13 cellular contexts compared by ENCODE assay signal in genomic region chr16:50276801-50277560, GRCh38. TPM values are rescaled to one million over a fixed set of nuclear protein-coding genes. Genes with fewer than 3 reads are reported as not detected.
DNase-seq lines count a peak whose midpoint lies in the region; ATAC-seq, FAIRE-seq and TF ChIP-seq lines count a peak whose summit lies in the region.
"Had no signal": no experiment of that assay in that cellular context is flagged by ENCODE, and none has a peak within 500 bp of the region (broad histone marks: within the 10 kb centered on the region; RNA-seq: fewer than 3 reads in every experiment).

No MANE protein-coding gene starts in this region.

- no peaks in the 10 kb centered on the region for H3K27me3 ChIP-seq in CD4-positive, alpha-beta T cell (ENCODE audit: control insufficient read depth, insufficient read depth, low read length)
- H3K27me3 ChIP-seq in SU-DHL-6 (ENCODE audit: low read length): no peaks in the 10 kb centered on the region
- H3K27me3 ChIP-seq: heart right ventricle, ovary had no signal

- no peaks in the 10 kb centered on the region for H3K27me3 Mint-ChIP-seq in CD4-positive, alpha-beta T cell

- peak overlapping the region; percentile 80 for H3K4me3 Mint-ChIP-seq in CD4-positive, alpha-beta T cell

- 0 out of 2 replicates have a peak, but pooled peaks cover 3% of the 10 kb centered on the region for H3K79me2 ChIP-seq in SU-DHL-6 (ENCODE audit: insufficient read depth, low read length)

- H3K27ac ChIP-seq in A549: no peak overlapping the region
- peak overlapping the region; percentile 93 for H3K27ac ChIP-seq in CD4-positive, alpha-beta T cell (ENCODE audit: low read depth, low read length)
- H3K27ac ChIP-seq in SU-DHL-6 (ENCODE audit: low read depth, low read length): 0 out of 2 replicates have a peak overlapping the region, but pooled peaks have one; percentile 16
- H3K27ac ChIP-seq in kidney (ENCODE audit: low read depth in 2 of 2, low read length in 2 of 2): no peak overlapping the region
- H3K27ac ChIP-seq: ovary had no signal

- no peak for TF ChIP-seq RAD21 in A549 (conservative IDR thresholded peaks at IDR 0.05 in 1 of 2, IDR thresholded peaks at IDR 0.05 in 1 of 2)

- H3F3A ChIP-seq in SU-DHL-6 (ENCODE audit: insufficient read depth): peaks cover 25% of the 10 kb centered on the region

- DNase-seq in A549 (ENCODE audit: low read depth in 1 of 2, low spot score in 1 of 2) (peak in 1 of 2 experiments; percentile 36), kidney (peak; percentile 10), GM12892 (ENCODE audit: insufficient read length) (no peak), DMS79 (lab: John Stamatoyannopoulos, UW) (no peak)
- DNase-seq in CD4-positive, alpha-beta T cell: no peak
- DNase-seq: heart right ventricle, NCI-H82 had no signal

- no peaks in the 10 kb centered on the region for H3K4me1 ChIP-seq in A549
- peaks cover 0 to 2% of the 10 kb centered on the region in 2 donors for H3K4me1 ChIP-seq in kidney (ENCODE audit: control insufficient read depth in 1 of 2, insufficient read depth in 1 of 2, low read depth in 1 of 2, low read length in 2 of 2)

- 51% methylated on average over 4 of the region's 4 CpGs for WGBS in A549 (ENCODE audit: missing lambda C conversion rate)

- peak overlapping the region; percentile 100 for H3K27ac Mint-ChIP-seq in CD4-positive, alpha-beta T cell

- TF ChIP-seq CTCF in A549 (IDR thresholded peaks at IDR 0.05) (no peak), SU-DHL-6 (IDR thresholded peaks at IDR 0.05; ENCODE audit: insufficient read depth, low read length, poor library complexity, severe bottlenecking) (no peak), kidney (IDR thresholded peaks at IDR 0.05; ENCODE audit: borderline replicate concordance, extremely low read depth, insufficient read depth) (no peak)
- TF ChIP-seq CTCF in CD4-positive, alpha-beta T cell (IDR thresholded peaks at IDR 0.05): no peak

- CTCF ChIA-PET in A549 (lab: Yijun Ruan, JAX): no interaction called here
- CTCF ChIA-PET in CD4-positive, alpha-beta T cell (lab: Charles Lee): interaction anchor here (1.0 to 1.9 kb wide), 4 partner anchors 9 to 529 kb away, joined by 3 to 6 read pairs (median 4); no protein-coding TSS in a partner anchor

- H4K20me1 ChIP-seq in SU-DHL-6 (ENCODE audit: low read depth, low read length): no peaks in the 10 kb centered on the region; the same call in 1 of the 2 replicates

- no peak overlapping the region for H3K4me2 ChIP-seq in A549
- no peak overlapping the region for H3K4me2 ChIP-seq in SU-DHL-6 (ENCODE audit: low read depth, low read length, poor library complexity, severe bottlenecking)

- H2AFZ ChIP-seq in SU-DHL-6 (ENCODE audit: low read depth, low read length, severe bottlenecking): no peak overlapping the region

- ATAC-seq in A549 (no peak), HG02870 (IDR thresholded peaks at IDR 0.05; ENCODE audit: unreplicated experiment) (no peak), GM21381 (IDR thresholded peaks at IDR 0.05; ENCODE audit: unreplicated experiment) (no peak)
- no peak for ATAC-seq in CD4-positive, alpha-beta T cell (ENCODE audit: poor library complexity)
- ATAC-seq: heart right ventricle had no signal

- H3K36me3 Mint-ChIP-seq in CD4-positive, alpha-beta T cell (ENCODE audit: low read depth): peaks cover 36% of the 10 kb centered on the region

- H3K9me3 ChIP-seq in A549 (no peaks in the 10 kb centered on the region), SU-DHL-6 (ENCODE audit: insufficient read depth, low read length) (no peaks in the 10 kb centered on the region), kidney (ENCODE audit: control insufficient read depth in 1 of 2, low read length in 2 of 2) (no peaks in the 10 kb centered on the region)
- H3K9me3 ChIP-seq in CD4-positive, alpha-beta T cell (ENCODE audit: control insufficient read depth, low read length): no peaks in the 10 kb centered on the region
- H3K9me3 ChIP-seq: ovary had no signal

- H3K9me2 ChIP-seq in SU-DHL-6 (replicated peaks; ENCODE audit: insufficient read depth, low read length): no peaks in the 10 kb centered on the region

- intact Hi-C loops in CD4-positive, alpha-beta T cell (cut with DNase I, micrococcal nuclease): loop anchor here in 1 of 2 experiments (10.0 kb wide), 1 partner anchor 122 kb away; the partner anchor contains the start of gene TENT4B
- intact Hi-C loops in kidney (cut with DNase I): no loop called here

- POLR2A ChIA-PET in A549 (lab: Yijun Ruan, JAX): no interaction called here
- POLR2A ChIA-PET in CD4-positive, alpha-beta T cell (lab: Charles Lee): interaction anchor here (1.2 to 6.4 kb wide), 3 partner anchors 10 to 125 kb away, joined by 3 to 77 read pairs (median 4); partner anchors contain the start of gene ADCY7

- H3K9ac ChIP-seq in SU-DHL-6 (ENCODE audit: low read length): no peak overlapping the region
- H3K9ac ChIP-seq in kidney (ENCODE audit: low read length in 2 of 2): no peak overlapping the region

- no peak for TF ChIP-seq EP300 in A549 (IDR thresholded peaks at IDR 0.05)

- H3K4me3 ChIP-seq in A549: no peak overlapping the region
- H3K4me3 ChIP-seq in SU-DHL-6 (ENCODE audit: insufficient read depth, low read length, poor library complexity, severe bottlenecking): no peak overlapping the region
- H3K4me3 ChIP-seq in kidney (ENCODE audit: low read length in 2 of 2): no peak overlapping the region
- H3K4me3 ChIP-seq: lung, ovary had no signal

- no peaks in the 10 kb centered on the region for H3K36me3 ChIP-seq in SU-DHL-6 (ENCODE audit: low read length)
- no peaks in the 10 kb centered on the region for H3K36me3 ChIP-seq in kidney (ENCODE audit: control insufficient read depth in 1 of 2, insufficient read depth in 2 of 2, low read length in 2 of 2)
- H3K36me3 ChIP-seq: heart right ventricle, ovary had no signal

- TF ChIP-seq POLR2A in A549 (IDR thresholded peaks at IDR 0.05; ENCODE audit: low read length): no peak
- TF ChIP-seq POLR2A in GM12892 (IDR thresholded peaks at IDR 0.05; ENCODE audit: low read depth, low read length): no peak

- FAIRE-seq in A549 (lab: Jason Lieb, UNC): no peak
- no peak for FAIRE-seq in kidney (lab: Jason Lieb, UNC)
- FAIRE-seq in GM12892 (lab: Jason Lieb, UNC): no peak
- FAIRE-seq: endothelial cell of umbilical vein had no signal

- peaks cover 98% of the 10 kb centered on the region for H3K4me1 Mint-ChIP-seq in CD4-positive, alpha-beta T cell (ENCODE audit: low read depth)

- no peaks in the 10 kb centered on the region for H3K9me3 Mint-ChIP-seq in CD4-positive, alpha-beta T cell

TF ChIP-seq in A549, 52 proteins besides CTCF, POLR2A, EP300 and RAD21 (continues in another document):
- no peak for TF ChIP-seq USF2 (IDR thresholded peaks at IDR 0.05)
- no peak for TF ChIP-seq EHMT2 (IDR thresholded peaks at IDR 0.05; ENCODE audit: low read depth)
- TF ChIP-seq JUN (IDR thresholded peaks at IDR 0.05): no peak; a peak in 1 of 5 replicates
- TF ChIP-seq REST (IDR thresholded peaks at IDR 0.05): no peak
- no peak for TF ChIP-seq NFE2L2 (conservative IDR thresholded peaks at IDR 0.05; ENCODE audit: low read length)
- TF ChIP-seq GATA3 (IDR thresholded peaks at IDR 0.05; ENCODE audit: borderline replicate concordance): peak; percentile 27; the same call in 1 of the 2 replicates
- TF ChIP-seq KDM5A (IDR thresholded peaks at IDR 0.05): no peak

RNA-seq across cellular contexts. Expression of gene ADCY7, which starts 10.6 kb away (rescaled TPM):
- polyA plus RNA-seq in A549 (2011; rRNA removed) (10.5 and 15.8 TPM in 2 replicates), A549 (2017; fragmentation: RNase III; extraction: RNeasy Plus Mini Kit Qiagen cat#74134 plus additional on column Dnase treatment) (14.9 to 19.5 TPM (median 18.7 TPM) in 3 replicates), kidney (ENCODE audit: insufficient read depth, low read depth, low replicate concordance) (0.86 TPM)
- 16.6 and 25.2 TPM in 2 replicates for polyA plus RNA-seq in A549 (2012; cell fraction: cytosol; rRNA removed)
- 54.2 and 75.4 TPM in 2 replicates for polyA plus RNA-seq in A549 (2012; cell fraction: nucleus; rRNA removed)
- 40.8 and 47.1 TPM in 2 replicates for polyA minus RNA-seq in A549 (2011; rRNA and poly(A)+ RNA removed)
- total RNA-seq in CD4-positive, alpha-beta T cell: 100 to 1,000 TPM; 136 to 147 TPM
- 40.5 TPM for total RNA-seq in kidney
- polyA plus RNA-seq in GM12892 (2012; ENCODE audit: missing spikeins): 21.9 TPM

Comparison
In these comparisons a context has a peak if more than half of its experiments do, and no peak if none do; other contexts are left out.
1. H3K27ac ChIP-seq: peak in CD4-positive, alpha-beta T cell (single experiment) and SU-DHL-6 (single experiment); none in A549 (0 of 2) and kidney (0 of 2).